Comparison of ENCODE assay signal across 19 cellular contexts in the genomic region with DNA sequence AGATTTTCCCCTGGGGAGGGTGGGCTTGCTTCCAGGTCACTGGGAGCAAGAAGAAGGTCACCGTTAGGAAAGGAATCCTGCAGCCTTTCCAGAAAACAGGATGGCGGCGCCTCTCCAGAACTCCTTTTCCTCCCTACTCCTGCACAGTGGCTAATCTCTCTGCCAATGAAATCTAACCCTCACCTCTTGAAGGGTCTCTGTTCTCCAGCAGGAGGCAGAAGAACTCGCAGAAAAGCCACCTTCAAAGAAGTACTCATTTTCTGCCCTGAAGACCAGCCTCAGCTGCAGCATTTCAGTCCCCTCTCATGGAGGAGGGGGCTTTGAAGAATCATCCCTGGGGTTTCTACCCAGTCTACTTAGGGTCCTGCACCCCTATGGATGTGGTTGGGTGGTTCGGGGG.
A peak's percentile ranks its signal among the peaks of the same experiment; 100 is the strongest.
DNase-seq lines count a peak whose midpoint lies in the region; ATAC-seq and TF ChIP-seq lines count a peak whose summit lies in the region.
"Had no signal": no experiment of that assay in that cellular context is flagged by ENCODE, and none has a peak within 500 bp of the region (broad histone marks: within the 10 kb centered on the region; RNA-seq: fewer than 3 reads in every experiment).

No MANE protein-coding gene starts in this region.

- peak; percentile 44 to 56 for TF ChIP-seq CTCF in GM23338 (conservative IDR thresholded peaks at IDR 0.05; ENCODE audit: low read depth in 2 of 2)
- TF ChIP-seq CTCF in OCI-LY1 (IDR thresholded peaks at IDR 0.05; ENCODE audit: low read length): peak; percentile 17; the same call in 1 of the 2 replicates
- TF ChIP-seq CTCF in endodermal cell (conservative IDR thresholded peaks at IDR 0.05): peak; percentile 52

- H3K36me3 Mint-ChIP-seq in GM23338 (ENCODE audit: low read depth): peaks cover 42% of the 10 kb centered on the region
- peaks cover 20% of the 10 kb centered on the region for H3K36me3 Mint-ChIP-seq in endodermal cell (ENCODE audit: low read depth)
- H3K36me3 Mint-ChIP-seq: CD4-positive, CD25-positive, alpha-beta regulatory T cell had no signal

- H3K4me3 ChIP-seq in GM23338: no peak overlapping the region
- H3K4me3 ChIP-seq in OCI-LY1 (ENCODE audit: low read depth, low read length, poor library complexity, severe bottlenecking): no peak overlapping the region
- H3K4me3 ChIP-seq in endodermal cell (ENCODE audit: low read length): no peak overlapping the region
- H3K4me3 ChIP-seq: HAP-1, K562 had no signal

- peaks cover 7% of the 10 kb centered on the region; the same call in 1 of the 2 replicates for H3K36me3 ChIP-seq in GM23338 (ENCODE audit: insufficient read depth)
- H3K36me3 ChIP-seq in OCI-LY1 (ENCODE audit: insufficient read depth, low read length): no peaks in the 10 kb centered on the region
- no peaks in the 10 kb centered on the region for H3K36me3 ChIP-seq in endodermal cell (ENCODE audit: control insufficient read depth, insufficient read depth, low read length)
- H3K36me3 ChIP-seq: BE2C, HAP-1 had no signal

- no peak overlapping the region for H2AFZ ChIP-seq in GM23338
- H2AFZ ChIP-seq in OCI-LY1 (ENCODE audit: low read length): no peak overlapping the region

- no peak for DNase-seq in GM23338 (ENCODE audit: low spot score)
- DNase-seq in endodermal cell: no peak
- DNase-seq: ACHN; BE2C; C1 segment of cervical spinal cord; CD4-positive, CD25-positive, alpha-beta regulatory T cell; CD8-positive, alpha-beta memory T cell; COR-L47; DMS 273 treated with DMSO at 0.1 percent for 48 hours; DMS53; GOT3; IMR-90 had no signal

- H3K9me3 Mint-ChIP-seq in GM23338 (peaks cover 48% of the 10 kb centered on the region), endodermal cell (peaks cover 33% of the 10 kb centered on the region)

- peaks cover 3% of the 10 kb centered on the region; the same call in 1 of the 2 replicates for H3K27me3 ChIP-seq in GM23338 (ENCODE audit: insufficient read depth)
- no peaks in the 10 kb centered on the region for H3K27me3 ChIP-seq in OCI-LY1 (ENCODE audit: insufficient read depth, low read length)
- no peaks in the 10 kb centered on the region for H3K27me3 ChIP-seq in endodermal cell (ENCODE audit: control insufficient read depth, insufficient read depth, low read length, poor library complexity, severe bottlenecking)
- H3K27me3 ChIP-seq: BE2C had no signal

- H3K27ac ChIP-seq in GM23338 (ENCODE audit: low read depth) (no peak overlapping the region), OCI-LY1 (ENCODE audit: low read depth, low read length, poor library complexity, severe bottlenecking) (no peak overlapping the region), endodermal cell (ENCODE audit: low read depth, low read length) (no peak overlapping the region)

- ATAC-seq in GM23338 (peak; percentile 29; the same call in 2 of the 3 replicates), GM18868 (IDR thresholded peaks at IDR 0.05; ENCODE audit: unreplicated experiment) (no peak), HG03378 (IDR thresholded peaks at IDR 0.05; ENCODE audit: unreplicated experiment) (no peak), HG02588 (IDR thresholded peaks at IDR 0.05; ENCODE audit: unreplicated experiment) (no peak), HG02870 (IDR thresholded peaks at IDR 0.05; ENCODE audit: unreplicated experiment) (no peak)
- ATAC-seq: K562 had no signal

- H3K4me3 Mint-ChIP-seq in GM23338 (no peak overlapping the region), endodermal cell (no peak overlapping the region)
- H3K4me3 Mint-ChIP-seq: CD8-positive, alpha-beta memory T cell had no signal

- H4K20me1 ChIP-seq in GM23338 (replicated peaks; ENCODE audit: insufficient read depth) (no peaks in the 10 kb centered on the region; the same call in 1 of the 2 replicates), OCI-LY1 (ENCODE audit: insufficient read depth, low read length) (no peaks in the 10 kb centered on the region)

- H3K9me3 ChIP-seq in OCI-LY1 (ENCODE audit: low read length) (peaks cover 7% of the 10 kb centered on the region; the same call in 1 of the 2 replicates), endodermal cell (ENCODE audit: control insufficient read depth, low read length) (peaks cover 22% of the 10 kb centered on the region)
- H3K9me3 ChIP-seq: HAP-1 had no signal

- H3K27ac Mint-ChIP-seq in GM23338 (no peak overlapping the region), endodermal cell (no peak overlapping the region)
- H3K27ac Mint-ChIP-seq: CD4-positive, CD25-positive, alpha-beta regulatory T cell; CD8-positive, alpha-beta memory T cell had no signal

- no peaks in the 10 kb centered on the region for H3K27me3 Mint-ChIP-seq in GM23338 (ENCODE audit: insufficient read depth, low read depth, poor library complexity)
- H3K27me3 Mint-ChIP-seq in endodermal cell (ENCODE audit: insufficient read depth): peaks cover 19% of the 10 kb centered on the region
- H3K27me3 Mint-ChIP-seq: CD4-positive, CD25-positive, alpha-beta regulatory T cell; CD8-positive, alpha-beta memory T cell had no signal

- H3K4me1 Mint-ChIP-seq in GM23338 (peaks cover 20% of the 10 kb centered on the region), endodermal cell (peaks cover 11% of the 10 kb centered on the region)
- H3K4me1 Mint-ChIP-seq: CD4-positive, CD25-positive, alpha-beta regulatory T cell; CD8-positive, alpha-beta memory T cell had no signal

- 80 to 96% methylated on average over 3 to 5 of the region's 5 CpGs for WGBS in endodermal cell (ENCODE audit: insufficient coverage in 1 of 2, insufficient read length in 1 of 2), 2 experiments

- H3F3A ChIP-seq in GM23338 (replicated peaks; ENCODE audit: low read depth) (no peaks in the 10 kb centered on the region), OCI-LY1 (ENCODE audit: insufficient read depth, low read length) (no peaks in the 10 kb centered on the region)

- no peaks in the 10 kb centered on the region for H3K79me2 ChIP-seq in GM23338 (replicated peaks; ENCODE audit: insufficient read depth)
- no peaks in the 10 kb centered on the region for H3K79me2 ChIP-seq in OCI-LY1 (ENCODE audit: insufficient read depth, low read length)

- H3K9ac ChIP-seq in OCI-LY1 (ENCODE audit: low read length): no peak overlapping the region
- H3K9ac ChIP-seq in endodermal cell (ENCODE audit: extremely low read depth, low read length, poor library complexity, severe bottlenecking): no peak overlapping the region

- H3K9me2 ChIP-seq in GM23338 (ENCODE audit: insufficient read depth) (0 out of 2 replicates have a peak, but pooled peaks cover 12% of the 10 kb centered on the region), OCI-LY1 (ENCODE audit: low read depth, low read length) (no peaks in the 10 kb centered on the region)

- H3K4me2 ChIP-seq in GM23338 (no peak overlapping the region), OCI-LY1 (ENCODE audit: low read length) (no peak overlapping the region)

- H3K4me1 ChIP-seq in GM23338 (ENCODE audit: insufficient read depth) (peaks cover 13% of the 10 kb centered on the region; the same call in 1 of the 2 replicates), OCI-LY1 (ENCODE audit: insufficient read depth, low read length, severe bottlenecking) (no peaks in the 10 kb centered on the region), endodermal cell (ENCODE audit: control insufficient read depth, insufficient read depth, low read length) (no peaks in the 10 kb centered on the region)
- H3K4me1 ChIP-seq: BE2C, HAP-1 had no signal

TF ChIP-seq in GM23338, 12 proteins besides CTCF, POLR2A, EP300 and RAD21 (continues in another document):
- TF ChIP-seq NANOG (IDR thresholded peaks at IDR 0.05; ENCODE audit: borderline replicate concordance): no peak
- no peak for TF ChIP-seq EZH2 (IDR thresholded peaks at IDR 0.05; ENCODE audit: low read depth, unreplicated experiment)
- TF ChIP-seq STAT1 (IDR thresholded peaks at IDR 0.05; ENCODE audit: unreplicated experiment): no peak
- no peak for TF ChIP-seq REST (IDR thresholded peaks at IDR 0.05; ENCODE audit: unreplicated experiment)
- no peak for TF ChIP-seq ZNF114 (CRISPR knock-in tag; IDR thresholded peaks at IDR 0.05)
- TF ChIP-seq, protein P1, sequence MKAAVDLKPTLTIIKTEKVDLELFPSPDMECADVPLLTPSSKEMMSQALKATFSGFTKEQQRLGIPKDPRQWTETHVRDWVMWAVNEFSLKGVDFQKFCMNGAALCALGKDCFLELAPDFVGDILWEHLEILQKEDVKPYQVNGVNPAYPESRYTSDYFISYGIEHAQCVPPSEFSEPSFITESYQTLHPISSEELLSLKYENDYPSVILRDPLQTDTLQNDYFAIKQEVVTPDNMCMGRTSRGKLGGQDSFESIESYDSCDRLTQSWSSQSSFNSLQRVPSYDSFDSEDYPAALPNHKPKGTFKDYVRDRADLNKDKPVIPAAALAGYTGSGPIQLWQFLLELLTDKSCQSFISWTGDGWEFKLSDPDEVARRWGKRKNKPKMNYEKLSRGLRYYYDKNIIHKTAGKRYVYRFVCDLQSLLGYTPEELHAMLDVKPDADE (IDR thresholded peaks at IDR 0.05): no peak
- no peak for TF ChIP-seq CREB1 (CRISPR knock-in tag; IDR thresholded peaks at IDR 0.05; ENCODE audit: low read depth)
- TF ChIP-seq JUNB (IDR thresholded peaks at IDR 0.05; ENCODE audit: unreplicated experiment): no peak
- TF ChIP-seq ZNF331 (CRISPR knock-in tag; IDR thresholded peaks at IDR 0.05; ENCODE audit: low read depth): no peak
- TF ChIP-seq EZH2phosphoT487 (IDR thresholded peaks at IDR 0.05; ENCODE audit: unreplicated experiment): no peak
